In genomic region chr19:409006-409514, GRCh38 we compare ENCODE assay signal across 8 cellular contexts. TPM values are rescaled to one million over a fixed set of nuclear protein-coding genes. Genes with fewer than 3 reads are reported as not detected.
A peak's percentile ranks its signal among the peaks of the same experiment; 100 is the strongest.
DNase-seq lines count a peak whose midpoint lies in the region; ATAC-seq and TF ChIP-seq lines count a peak whose summit lies in the region.

C2CD4C (minus strand) TSS chr19:409147; CDS start chr19:408361, 786 bp downstream.

- peaks cover 6% of the 10 kb centered on the region for H3K4me1 Mint-ChIP-seq in activated naive CD8-positive, alpha-beta T cell (ENCODE audit: low read depth)

- no peak within 1 kb of the TSS for H3K27ac Mint-ChIP-seq in activated naive CD8-positive, alpha-beta T cell

- POLR2A ChIA-PET in AG04450 (lab: Yijun Ruan, JAX): interaction anchor here (0.6 kb wide), 1 partner anchor 25 kb away, joined by 3 read pairs; no protein-coding TSS in a partner anchor

- peak within 1 kb of the TSS; percentile 89 for H3K4me3 Mint-ChIP-seq in activated naive CD8-positive, alpha-beta T cell

- no peaks in the 10 kb centered on the region for H3K36me3 Mint-ChIP-seq in activated naive CD8-positive, alpha-beta T cell

- H3K27me3 Mint-ChIP-seq in activated naive CD8-positive, alpha-beta T cell: peaks cover 3% of the 10 kb centered on the region

- no peak for ATAC-seq in HG03280 (IDR thresholded peaks at IDR 0.05; ENCODE audit: unreplicated experiment)
- no peak for ATAC-seq in GM18868 (IDR thresholded peaks at IDR 0.05; ENCODE audit: unreplicated experiment)

- no peak for TF ChIP-seq CTCF in AG04450 (IDR thresholded peaks at IDR 0.05; ENCODE audit: low read depth, low read length)

- H3K27ac ChIP-seq in AG04450 (ENCODE audit: low read depth, low read length): no peak within 1 kb of the TSS

- DNase-seq in AG04450 (ENCODE audit: low read depth, low spot score) (no peak), LoVo (ENCODE audit: low spot score) (peak; percentile 11), hippocampal formation (lab: John Stamatoyannopoulos, UW) (no peak)
- peak; percentile 45 for DNase-seq in stimulated activated CD4-positive, alpha-beta T cell treated with anti-CD3 and anti-CD28 coated beads, Interleukin-4, amount 100 ng/mL, for 1 hour

- no peaks in the 10 kb centered on the region for H3K9me3 Mint-ChIP-seq in activated naive CD8-positive, alpha-beta T cell (ENCODE audit: low read depth)

- peaks cover 28% of the 10 kb centered on the region for H3K27me3 ChIP-seq in AG04450 (ENCODE audit: control insufficient read depth, insufficient read depth, low read length)

- peak within 1 kb of the TSS; percentile 32; the same call in 1 of the 2 replicates for H3K4me3 ChIP-seq in AG04450 (ENCODE audit: low read depth, low read length)
- H3K4me3 ChIP-seq in iPS-18c (ENCODE audit: insufficient read depth, low read depth, low read length): peak within 1 kb of the TSS; percentile 43

- CTCF ChIA-PET in AG04450 (lab: Charles Lee): interaction anchor here (0.9 kb wide), 1 partner anchor 142 kb away, joined by 3 read pairs; no protein-coding TSS in a partner anchor

- peaks cover 44% of the 10 kb centered on the region for H3K9me3 ChIP-seq in AG04450 (ENCODE audit: control insufficient read depth, insufficient read depth, low read length)
- H3K9me3 ChIP-seq in iPS-18c (ENCODE audit: control insufficient read depth, insufficient read depth, low read length): peaks cover 4% of the 10 kb centered on the region

RNA-seq across cellular contexts. Expression of gene C2CD4C, which starts in this region (rescaled TPM):
- polyA plus RNA-seq in AG04450 (2011; rRNA removed): 0.05 TPM in 1 of 2 replicates, not detected in the other
- polyA minus RNA-seq in AG04450 (2011; rRNA and poly(A)+ RNA removed): 0.09 TPM in 1 of 2 replicates, not detected in the other

Comparison
In these comparisons a context has a peak if more than half of its experiments do, and no peak if none do; other contexts are left out.
1. DNase-seq: peak in LoVo (single experiment) and stimulated activated CD4-positive, alpha-beta T cell treated with anti-CD3 and anti-CD28 coated beads, Interleukin-4, amount 100 ng/mL, for 1 hour (single experiment); none in AG04450 (single experiment) and hippocampal formation (0 of 2).